ENCODE assay signal across 12 cellular contexts in the genomic region with DNA sequence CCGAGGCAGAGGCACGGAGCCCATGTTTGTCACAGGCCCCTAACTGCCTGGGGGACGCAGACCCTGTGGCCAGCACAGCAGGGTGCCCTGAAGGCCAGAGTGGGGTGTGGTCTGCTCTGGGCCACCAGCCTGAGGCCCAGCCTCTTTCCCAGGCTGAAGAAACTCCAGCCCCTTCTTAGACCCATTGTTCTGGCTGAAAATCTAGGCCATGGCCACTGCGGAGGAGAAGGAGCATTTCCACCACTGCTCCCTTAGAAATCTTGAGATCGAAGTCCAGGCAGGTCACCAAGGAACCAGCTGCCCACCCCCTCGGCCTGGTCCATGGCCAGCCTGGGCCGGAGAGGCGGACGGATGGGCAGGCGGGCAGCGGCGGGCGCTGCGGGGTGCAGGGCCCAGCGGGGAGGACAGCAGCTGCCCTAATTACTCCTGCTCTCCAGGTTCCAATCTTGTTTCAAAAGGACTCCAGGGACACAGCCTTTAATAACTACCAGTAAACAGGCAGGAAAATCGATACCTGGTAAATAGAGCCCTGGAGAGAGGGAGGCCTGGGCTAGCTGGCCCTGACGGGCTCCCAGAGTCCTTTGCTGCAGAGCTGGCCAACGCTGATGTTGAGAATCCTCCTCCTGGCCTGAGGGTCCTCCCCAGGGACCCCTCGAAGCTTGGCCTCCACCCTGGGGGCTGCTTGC. TPM values are rescaled to one million over a fixed set of nuclear protein-coding genes. Genes with fewer than 3 reads are reported as not detected.
A peak's percentile ranks its signal among the peaks of the same experiment; 100 is the strongest.
DNase-seq lines count a peak whose midpoint lies in the region; ATAC-seq and TF ChIP-seq lines count a peak whose summit lies in the region.
"Had no signal": no experiment of that assay in that cellular context is flagged by ENCODE, and none has a peak within 500 bp of the region (broad histone marks: within the 10 kb centered on the region; RNA-seq: fewer than 3 reads in every experiment).

No MANE protein-coding gene starts in this region.

- H3K4me3 ChIP-seq in heart left ventricle, result no peak overlapping the region
- H3K4me3 ChIP-seq: GM12878, GM23248, ovary had no signal

- H3K36me3 ChIP-seq in heart left ventricle, result no peaks in the 10 kb centered on the region
- H3K36me3 ChIP-seq: ovary had no signal

- H3K4me1 ChIP-seq in heart left ventricle, result peaks cover 0 to 26% (median 12%) of the 10 kb centered on the region in 12 donors

- intact Hi-C loops in activated CD4-positive, alpha-beta T cell treated with anti-CD3 and anti-CD28 coated beads for 36 hours (cut with DNase I, micrococcal nuclease), result no loop called here
- intact Hi-C loops in heart left ventricle (cut with DNase I), result no loop called here

- WGBS in heart left ventricle, 4 donors, result 69 to 71% (median 69%) methylated on average over 14 to 19 of the region's 19 CpGs

- TF ChIP-seq CTCF in heart left ventricle (IDR thresholded peaks at IDR 0.05), result no peak

- H3K27me3 ChIP-seq in heart left ventricle, result peaks cover 0 to 1% (median 0%) of the 10 kb centered on the region in 9 donors
- H3K27me3 ChIP-seq: ovary had no signal

- peak overlapping the region; percentile 87 for H3K27ac Mint-ChIP-seq in activated CD4-positive, alpha-beta T cell treated with anti-CD3 and anti-CD28 coated beads for 36 hours
- H3K27ac Mint-ChIP-seq in stimulated activated naive CD8-positive, alpha-beta T cell treated with anti-CD3 and anti-CD28 coated beads, Interleukin-15, amount 100 ng/mL, for 72 hours, result no peak overlapping the region

- H3K9me3 Mint-ChIP-seq in activated CD4-positive, alpha-beta T cell treated with anti-CD3 and anti-CD28 coated beads for 36 hours (ENCODE audit: low read depth), result no peaks in the 10 kb centered on the region
- no peaks in the 10 kb centered on the region for H3K9me3 Mint-ChIP-seq in stimulated activated naive CD8-positive, alpha-beta T cell treated with anti-CD3 and anti-CD28 coated beads, Interleukin-15, amount 100 ng/mL, for 72 hours

- H3K27me3 Mint-ChIP-seq in activated CD4-positive, alpha-beta T cell treated with anti-CD3 and anti-CD28 coated beads for 36 hours, result no peaks in the 10 kb centered on the region
- no peaks in the 10 kb centered on the region for H3K27me3 Mint-ChIP-seq in stimulated activated naive CD8-positive, alpha-beta T cell treated with anti-CD3 and anti-CD28 coated beads, Interleukin-15, amount 100 ng/mL, for 72 hours

- no peak overlapping the region for H3K4me3 Mint-ChIP-seq in activated CD4-positive, alpha-beta T cell treated with anti-CD3 and anti-CD28 coated beads for 36 hours
- peak overlapping the region; percentile 46 to 71 for H3K4me3 Mint-ChIP-seq in stimulated activated naive CD8-positive, alpha-beta T cell treated with anti-CD3 and anti-CD28 coated beads, Interleukin-15, amount 100 ng/mL, for 72 hours

- peaks cover 2% of the 10 kb centered on the region for H3K36me3 Mint-ChIP-seq in activated CD4-positive, alpha-beta T cell treated with anti-CD3 and anti-CD28 coated beads for 36 hours (ENCODE audit: low read depth)

- peaks cover 61% of the 10 kb centered on the region for H3K4me1 Mint-ChIP-seq in activated CD4-positive, alpha-beta T cell treated with anti-CD3 and anti-CD28 coated beads for 36 hours
- H3K4me1 Mint-ChIP-seq in stimulated activated naive CD8-positive, alpha-beta T cell treated with anti-CD3 and anti-CD28 coated beads, Interleukin-15, amount 100 ng/mL, for 72 hours, result peaks cover 76% of the 10 kb centered on the region

- no peak for TF ChIP-seq POLR2A in heart left ventricle (IDR thresholded peaks at IDR 0.05)

- H3K9me3 ChIP-seq in heart left ventricle, result no peaks in the 10 kb centered on the region
- H3K9me3 ChIP-seq: ovary had no signal

- ATAC-seq in activated CD4-positive, alpha-beta T cell treated with anti-CD3 and anti-CD28 coated beads for 36 hours, result no peak
- ATAC-seq in heart left ventricle (peak in 2 of 4 donors; percentile 21 to 48), GM18867 (IDR thresholded peaks at IDR 0.05; ENCODE audit: unreplicated experiment) (no peak)
- no peak for ATAC-seq in stimulated activated naive CD8-positive, alpha-beta T cell treated with anti-CD3 and anti-CD28 coated beads, Interleukin-15, amount 100 ng/mL, for 72 hours
- ATAC-seq: GM12878 had no signal

- POLR2A ChIA-PET in activated CD4-positive, alpha-beta T cell treated with anti-CD3 and anti-CD28 coated beads for 36 hours (lab: Charles Lee), result no interaction called here

- CTCF ChIA-PET in activated CD4-positive, alpha-beta T cell treated with anti-CD3 and anti-CD28 coated beads for 36 hours (lab: Charles Lee), result interaction anchor here (0.6 to 1.4 kb wide), 2 partner anchors 25 to 63 kb away, joined by 3 to 4 read pairs; no protein-coding TSS in a partner anchor

- peak overlapping the region in 10 of 12 donors; percentile 41 to 77 (median 61) for H3K27ac ChIP-seq in heart left ventricle
- H3K27ac ChIP-seq: GM23248, ovary had no signal

- DNase-seq in activated CD4-positive, alpha-beta T cell treated with anti-CD3 and anti-CD28 coated beads for 36 hours, result no peak
- no peak for DNase-seq in activated CD4-positive, alpha-beta T cell treated with anti-CD3 and anti-CD28 coated beads, Interleukin-2, amount 50 U/mL, for 48 hours
- DNase-seq in NCI-H69 (lab: John Stamatoyannopoulos, UW), result peak; percentile 87
- DNase-seq in heart left ventricle, result no peak
- DNase-seq in stimulated activated naive CD8-positive, alpha-beta T cell treated with anti-CD3 and anti-CD28 coated beads, Interleukin-15, amount 100 ng/mL, for 72 hours, result no peak
- DNase-seq in HK-2 (ENCODE audit: unreplicated experiment), result no peak
- DNase-seq in kidney tubule cell (ENCODE audit: low spot score), result no peak
- DNase-seq: GM23248, ovary had no signal

RNA-seq across cellular contexts. Expression of a gene that starts 15.0 kb away (rescaled TPM):
- total RNA-seq in activated CD4-positive, alpha-beta T cell treated with anti-CD3 and anti-CD28 coated beads for 36 hours, result 10 to 100 TPM; 12.0 to 12.9 TPM
- total RNA-seq in heart left ventricle, result 1 to 10 TPM; 1.2 to 3.2 (median 2.4) TPM
- 1 to 10 TPM in 1 of 2 donors, under 1 TPM in 1; 0.50 to 1.2 TPM for polyA plus RNA-seq in heart left ventricle
- total RNA-seq: GM23248, RPMI7951 had no signal
- polyA plus RNA-seq: GM23248 had no signal
